8 cellular contexts compared by ENCODE assay signal in the genomic region with DNA sequence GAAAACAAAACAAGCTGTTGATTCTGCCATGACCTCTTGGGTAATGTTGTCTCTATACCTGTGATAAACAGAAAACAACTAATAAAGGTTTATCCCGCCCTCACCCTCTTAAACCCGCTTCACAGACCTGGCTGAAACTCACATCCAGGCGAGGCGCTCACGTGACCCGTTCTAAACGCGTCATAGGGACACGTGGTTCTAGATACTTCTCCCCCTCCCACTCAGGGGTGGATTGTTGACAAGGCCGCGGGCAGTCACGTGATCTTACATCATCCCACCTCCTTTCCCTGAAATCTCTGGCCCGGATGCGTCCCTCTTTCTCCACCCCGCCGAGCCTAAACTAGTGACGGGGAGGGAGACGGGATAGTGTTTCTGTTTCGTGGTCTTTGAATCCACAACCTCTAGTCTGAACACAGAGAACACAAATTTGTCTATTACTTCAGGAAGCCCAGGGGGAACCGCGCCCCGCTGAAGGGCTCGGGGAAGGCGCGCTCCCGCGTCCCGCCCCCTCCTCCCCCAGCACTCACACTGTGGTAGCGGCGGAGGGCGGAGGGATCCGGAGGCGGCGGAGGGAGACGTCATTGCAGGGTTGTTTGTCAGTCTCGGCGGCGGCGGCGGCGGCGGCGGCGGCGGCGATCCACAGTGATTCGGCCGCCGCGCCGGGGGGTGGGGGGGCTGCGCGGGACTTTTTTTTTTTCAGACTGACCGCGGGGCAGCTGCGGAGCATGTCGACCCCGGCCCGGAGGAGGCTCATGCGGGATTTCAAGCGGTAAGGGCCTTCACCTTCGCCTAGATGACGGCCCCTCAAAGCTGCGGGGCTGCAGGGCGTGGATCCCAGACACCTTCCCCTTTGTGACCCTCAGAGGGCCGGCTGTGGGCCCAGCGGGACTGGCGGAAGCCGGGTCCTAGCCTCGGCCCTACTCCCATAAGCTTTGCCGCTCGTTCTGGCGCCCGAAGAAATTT. TPM values are rescaled to one million over a fixed set of nuclear protein-coding genes. Genes with fewer than 3 reads are reported as not detected.
DNase-seq lines count a peak whose midpoint lies in the region; ATAC-seq and TF ChIP-seq lines count a peak whose summit lies in the region.

A gene (plus strand): TSS at position 699 of the 963 bp plus-strand sequence. CDS start 27 bp downstream, at position 726.

- peak; percentile 71 for ATAC-seq in GM21717 (IDR thresholded peaks at IDR 0.05; ENCODE audit: unreplicated experiment)

- H3K4me3 ChIP-seq in epithelial cell of proximal tubule (ENCODE audit: low read depth, low read length): peak within 1 kb of the TSS; percentile 98

- DNase-seq in DMS153 treated with DMSO at 0.1 percent for 48 hours (lab: John Stamatoyannopoulos, UW; ENCODE audit: unreplicated experiment) (peak; percentile 63), KBM-7 (peak; percentile 99), epithelial cell of proximal tubule (ENCODE audit: low read depth) (peak; percentile 97), mucosa of gallbladder (ENCODE audit: low spot score) (peak; percentile 99)
- DNase-seq in activated T-cell treated with anti-CD3 and anti-CD28 coated beads, Interleukin-2, amount 50 U/mL, for 24 hours: peak; percentile 98
- DNase-seq in stimulated activated CD8-positive, alpha-beta memory T cell treated with anti-CD3 and anti-CD28 coated beads, Interleukin-4, amount 100 ng/mL, for 4 hours (ENCODE audit: low read depth in 2 of 2, low spot score in 1 of 2): peak; percentile 93 to 97

- H3K4me1 Mint-ChIP-seq in activated T-cell treated with anti-CD3 and anti-CD28 coated beads, Interleukin-2, amount 50 U/mL, for 24 hours (ENCODE audit: low read depth): peaks cover 53% of the 10 kb centered on the region

- H3K27me3 Mint-ChIP-seq in activated T-cell treated with anti-CD3 and anti-CD28 coated beads, Interleukin-2, amount 50 U/mL, for 24 hours: no peaks in the 10 kb centered on the region

- TF ChIP-seq CTCF in epithelial cell of proximal tubule (conservative IDR thresholded peaks at IDR 0.05; ENCODE audit: low read depth, low read length): no peak

- H3K27ac Mint-ChIP-seq in activated T-cell treated with anti-CD3 and anti-CD28 coated beads, Interleukin-2, amount 50 U/mL, for 24 hours: peak within 1 kb of the TSS; percentile 100

- H3K4me3 Mint-ChIP-seq in activated T-cell treated with anti-CD3 and anti-CD28 coated beads, Interleukin-2, amount 50 U/mL, for 24 hours: peak within 1 kb of the TSS; percentile 99

- peaks cover 5% of the 10 kb centered on the region for H3K9me3 Mint-ChIP-seq in activated T-cell treated with anti-CD3 and anti-CD28 coated beads, Interleukin-2, amount 50 U/mL, for 24 hours

- in situ Hi-C loops in KBM-7 (cut with MboI; ENCODE audit: low pct_unique_long_range_greater_than_20kb, low sequenced_read_pairs): no loop called here

- H3K36me3 Mint-ChIP-seq in activated T-cell treated with anti-CD3 and anti-CD28 coated beads, Interleukin-2, amount 50 U/mL, for 24 hours (ENCODE audit: low read depth): peaks cover 61% of the 10 kb centered on the region

TF ChIP-seq in PFSK-1, 5 proteins besides CTCF, POLR2A, EP300 and RAD21:
- TF ChIP-seq FOXP2 (optimal IDR thresholded peaks at IDR 0.05; ENCODE audit: borderline replicate concordance, extremely low read depth, extremely low read length, insufficient read depth) (peak; percentile 96), POLR2AphosphoS5 (IDR thresholded peaks at IDR 0.05; ENCODE audit: low read depth, low read length) (peak; percentile 63), TAF1 (IDR thresholded peaks at IDR 0.05; ENCODE audit: borderline replicate concordance, insufficient read depth, low read length) (no peak; the same call in none of the 2 replicates), SIN3A (IDR thresholded peaks at IDR 0.05; ENCODE audit: borderline replicate concordance, insufficient read depth, low read length) (peak; percentile 72; the same call in 1 of the 2 replicates)
- TF ChIP-seq, protein P1, sequence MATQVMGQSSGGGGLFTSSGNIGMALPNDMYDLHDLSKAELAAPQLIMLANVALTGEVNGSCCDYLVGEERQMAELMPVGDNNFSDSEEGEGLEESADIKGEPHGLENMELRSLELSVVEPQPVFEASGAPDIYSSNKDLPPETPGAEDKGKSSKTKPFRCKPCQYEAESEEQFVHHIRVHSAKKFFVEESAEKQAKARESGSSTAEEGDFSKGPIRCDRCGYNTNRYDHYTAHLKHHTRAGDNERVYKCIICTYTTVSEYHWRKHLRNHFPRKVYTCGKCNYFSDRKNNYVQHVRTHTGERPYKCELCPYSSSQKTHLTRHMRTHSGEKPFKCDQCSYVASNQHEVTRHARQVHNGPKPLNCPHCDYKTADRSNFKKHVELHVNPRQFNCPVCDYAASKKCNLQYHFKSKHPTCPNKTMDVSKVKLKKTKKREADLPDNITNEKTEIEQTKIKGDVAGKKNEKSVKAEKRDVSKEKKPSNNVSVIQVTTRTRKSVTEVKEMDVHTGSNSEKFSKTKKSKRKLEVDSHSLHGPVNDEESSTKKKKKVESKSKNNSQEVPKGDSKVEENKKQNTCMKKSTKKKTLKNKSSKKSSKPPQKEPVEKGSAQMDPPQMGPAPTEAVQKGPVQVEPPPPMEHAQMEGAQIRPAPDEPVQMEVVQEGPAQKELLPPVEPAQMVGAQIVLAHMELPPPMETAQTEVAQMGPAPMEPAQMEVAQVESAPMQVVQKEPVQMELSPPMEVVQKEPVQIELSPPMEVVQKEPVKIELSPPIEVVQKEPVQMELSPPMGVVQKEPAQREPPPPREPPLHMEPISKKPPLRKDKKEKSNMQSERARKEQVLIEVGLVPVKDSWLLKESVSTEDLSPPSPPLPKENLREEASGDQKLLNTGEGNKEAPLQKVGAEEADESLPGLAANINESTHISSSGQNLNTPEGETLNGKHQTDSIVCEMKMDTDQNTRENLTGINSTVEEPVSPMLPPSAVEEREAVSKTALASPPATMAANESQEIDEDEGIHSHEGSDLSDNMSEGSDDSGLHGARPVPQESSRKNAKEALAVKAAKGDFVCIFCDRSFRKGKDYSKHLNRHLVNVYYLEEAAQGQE (IDR thresholded peaks at IDR 0.05; ENCODE audit: insufficient read depth in 1 of 2, low read depth in 2 of 2, low read length in 2 of 2): no peak

RNA-seq across cellular contexts. Expression of the gene that starts here (rescaled TPM):
- 67.2 TPM for polyA plus RNA-seq in PFSK-1 (2012; ENCODE audit: insufficient read length, low read depth)
- 32.2 and 32.8 TPM in 2 replicates for total RNA-seq in epithelial cell of proximal tubule
- 89.4 TPM for total RNA-seq in mucosa of gallbladder

Comparison
In these comparisons a context has a peak if more than half of its experiments do, and no peak if none do; other contexts are left out.
1. Peak in every context shown above with its lines: DNase-seq, ATAC-seq and H3K4me3 ChIP-seq.